ENCODE assay signal across 1 cellular context in the genomic region with DNA sequence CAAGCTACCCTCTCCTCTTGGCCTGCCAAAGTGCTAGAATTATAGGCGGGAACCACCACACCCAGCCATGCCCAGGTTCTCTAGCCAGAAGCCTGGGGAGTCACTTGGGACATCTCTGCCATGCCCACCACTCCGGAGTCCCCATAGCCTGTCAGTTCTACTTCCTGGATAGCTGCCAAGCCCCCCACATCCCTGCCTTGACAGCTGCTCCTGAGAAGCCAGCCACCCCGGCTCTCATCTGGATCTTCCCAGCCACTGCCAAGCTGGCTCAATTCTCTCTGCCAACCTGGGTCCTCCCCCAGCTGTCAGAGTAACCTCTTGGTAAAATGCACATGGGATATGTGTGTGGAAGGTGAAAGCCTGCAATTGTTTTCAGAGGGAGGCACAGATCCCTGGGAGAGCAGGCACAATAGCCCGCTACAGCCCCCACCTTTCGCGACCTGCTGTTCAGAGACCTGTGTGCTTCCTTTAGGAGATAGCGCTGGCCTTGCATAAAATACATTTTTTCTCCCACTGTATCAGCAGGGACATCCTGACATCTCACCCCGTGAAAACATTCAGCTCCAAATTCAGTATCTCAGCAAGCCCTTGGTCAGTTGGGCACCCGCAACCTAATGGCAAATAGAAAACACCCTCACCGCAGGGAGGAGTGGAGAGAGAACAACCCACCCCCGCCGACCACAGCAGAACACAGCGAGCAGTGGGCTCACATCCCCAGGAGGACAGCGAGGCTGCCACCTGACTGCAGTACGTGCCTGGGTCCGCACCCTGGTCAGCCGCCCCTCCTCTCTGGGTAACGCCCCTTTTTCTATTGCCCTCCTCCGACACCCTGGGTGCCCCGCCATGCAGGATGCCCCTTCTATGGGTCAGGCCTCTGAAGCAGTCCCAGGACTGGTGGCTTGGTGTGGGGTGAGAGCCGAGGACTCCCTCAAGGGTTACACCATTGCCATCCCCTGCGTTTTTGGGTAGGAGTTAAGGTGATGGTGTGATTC.
TF ChIP-seq lines count a peak whose summit lies in the region.

No MANE protein-coding gene starts in this region.

TF ChIP-seq in HepG2, 621 proteins besides CTCF, POLR2A, EP300 and RAD21:
- TF ChIP-seq, protein P1, sequence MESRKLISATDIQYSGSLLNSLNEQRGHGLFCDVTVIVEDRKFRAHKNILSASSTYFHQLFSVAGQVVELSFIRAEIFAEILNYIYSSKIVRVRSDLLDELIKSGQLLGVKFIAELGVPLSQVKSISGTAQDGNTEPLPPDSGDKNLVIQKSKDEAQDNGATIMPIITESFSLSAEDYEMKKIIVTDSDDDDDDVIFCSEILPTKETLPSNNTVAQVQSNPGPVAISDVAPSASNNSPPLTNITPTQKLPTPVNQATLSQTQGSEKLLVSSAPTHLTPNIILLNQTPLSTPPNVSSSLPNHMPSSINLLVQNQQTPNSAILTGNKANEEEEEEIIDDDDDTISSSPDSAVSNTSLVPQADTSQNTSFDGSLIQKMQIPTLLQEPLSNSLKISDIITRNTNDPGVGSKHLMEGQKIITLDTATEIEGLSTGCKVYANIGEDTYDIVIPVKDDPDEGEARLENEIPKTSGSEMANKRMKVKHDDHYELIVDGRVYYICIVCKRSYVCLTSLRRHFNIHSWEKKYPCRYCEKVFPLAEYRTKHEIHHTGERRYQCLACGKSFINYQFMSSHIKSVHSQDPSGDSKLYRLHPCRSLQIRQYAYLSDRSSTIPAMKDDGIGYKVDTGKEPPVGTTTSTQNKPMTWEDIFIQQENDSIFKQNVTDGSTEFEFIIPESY (CRISPR knock-in tag; IDR thresholded peaks at IDR 0.05), result no peak
- TF ChIP-seq ZNF816 (CRISPR knock-in tag; IDR thresholded peaks at IDR 0.05; ENCODE audit: borderline replicate concordance), result no peak
- TF ChIP-seq, protein P2, sequence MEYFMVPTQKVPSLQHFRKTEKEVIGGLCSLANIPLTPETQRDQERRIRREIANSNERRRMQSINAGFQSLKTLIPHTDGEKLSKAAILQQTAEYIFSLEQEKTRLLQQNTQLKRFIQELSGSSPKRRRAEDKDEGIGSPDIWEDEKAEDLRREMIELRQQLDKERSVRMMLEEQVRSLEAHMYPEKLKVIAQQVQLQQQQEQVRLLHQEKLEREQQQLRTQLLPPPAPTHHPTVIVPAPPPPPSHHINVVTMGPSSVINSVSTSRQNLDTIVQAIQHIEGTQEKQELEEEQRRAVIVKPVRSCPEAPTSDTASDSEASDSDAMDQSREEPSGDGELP (IDR thresholded peaks at IDR 0.05; ENCODE audit: borderline replicate concordance, low read depth), result no peak
- no peak for TF ChIP-seq ZNF550 (CRISPR knock-in tag; IDR thresholded peaks at IDR 0.05; ENCODE audit: borderline replicate concordance)
- TF ChIP-seq SNAPC2 (CRISPR knock-in tag; IDR thresholded peaks at IDR 0.05), result no peak
- TF ChIP-seq, protein P3, sequence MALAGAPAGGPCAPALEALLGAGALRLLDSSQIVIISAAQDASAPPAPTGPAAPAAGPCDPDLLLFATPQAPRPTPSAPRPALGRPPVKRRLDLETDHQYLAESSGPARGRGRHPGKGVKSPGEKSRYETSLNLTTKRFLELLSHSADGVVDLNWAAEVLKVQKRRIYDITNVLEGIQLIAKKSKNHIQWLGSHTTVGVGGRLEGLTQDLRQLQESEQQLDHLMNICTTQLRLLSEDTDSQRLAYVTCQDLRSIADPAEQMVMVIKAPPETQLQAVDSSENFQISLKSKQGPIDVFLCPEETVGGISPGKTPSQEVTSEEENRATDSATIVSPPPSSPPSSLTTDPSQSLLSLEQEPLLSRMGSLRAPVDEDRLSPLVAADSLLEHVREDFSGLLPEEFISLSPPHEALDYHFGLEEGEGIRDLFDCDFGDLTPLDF (CRISPR knock-in tag; IDR thresholded peaks at IDR 0.05), result no peak
- no peak for TF ChIP-seq ZNF101 (CRISPR knock-in tag; IDR thresholded peaks at IDR 0.05; ENCODE audit: borderline replicate concordance, low read depth)
- TF ChIP-seq MED1 (CRISPR knock-in tag; IDR thresholded peaks at IDR 0.05), result no peak
- no peak for TF ChIP-seq ZNF251 (CRISPR knock-in tag; IDR thresholded peaks at IDR 0.05)
- TF ChIP-seq, protein P4, sequence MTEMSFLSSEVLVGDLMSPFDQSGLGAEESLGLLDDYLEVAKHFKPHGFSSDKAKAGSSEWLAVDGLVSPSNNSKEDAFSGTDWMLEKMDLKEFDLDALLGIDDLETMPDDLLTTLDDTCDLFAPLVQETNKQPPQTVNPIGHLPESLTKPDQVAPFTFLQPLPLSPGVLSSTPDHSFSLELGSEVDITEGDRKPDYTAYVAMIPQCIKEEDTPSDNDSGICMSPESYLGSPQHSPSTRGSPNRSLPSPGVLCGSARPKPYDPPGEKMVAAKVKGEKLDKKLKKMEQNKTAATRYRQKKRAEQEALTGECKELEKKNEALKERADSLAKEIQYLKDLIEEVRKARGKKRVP (CRISPR knock-in tag; IDR thresholded peaks at IDR 0.05), result no peak
- TF ChIP-seq PHF21A (CRISPR knock-in tag; IDR thresholded peaks at IDR 0.05), result no peak
- TF ChIP-seq KLF6 (CRISPR knock-in tag; IDR thresholded peaks at IDR 0.05), result no peak
- TF ChIP-seq, protein P5, sequence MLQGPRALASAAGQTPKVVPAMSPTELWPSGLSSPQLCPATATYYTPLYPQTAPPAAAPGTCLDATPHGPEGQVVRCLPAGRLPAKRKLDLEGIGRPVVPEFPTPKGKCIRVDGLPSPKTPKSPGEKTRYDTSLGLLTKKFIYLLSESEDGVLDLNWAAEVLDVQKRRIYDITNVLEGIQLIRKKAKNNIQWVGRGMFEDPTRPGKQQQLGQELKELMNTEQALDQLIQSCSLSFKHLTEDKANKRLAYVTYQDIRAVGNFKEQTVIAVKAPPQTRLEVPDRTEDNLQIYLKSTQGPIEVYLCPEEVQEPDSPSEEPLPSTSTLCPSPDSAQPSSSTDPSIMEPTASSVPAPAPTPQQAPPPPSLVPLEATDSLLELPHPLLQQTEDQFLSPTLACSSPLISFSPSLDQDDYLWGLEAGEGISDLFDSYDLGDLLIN (CRISPR knock-in tag; IDR thresholded peaks at IDR 0.05; ENCODE audit: borderline replicate concordance), result no peak
- no peak for TF ChIP-seq ZNF670 (CRISPR knock-in tag; IDR thresholded peaks at IDR 0.05; ENCODE audit: borderline replicate concordance)
- TF ChIP-seq, protein P6, sequence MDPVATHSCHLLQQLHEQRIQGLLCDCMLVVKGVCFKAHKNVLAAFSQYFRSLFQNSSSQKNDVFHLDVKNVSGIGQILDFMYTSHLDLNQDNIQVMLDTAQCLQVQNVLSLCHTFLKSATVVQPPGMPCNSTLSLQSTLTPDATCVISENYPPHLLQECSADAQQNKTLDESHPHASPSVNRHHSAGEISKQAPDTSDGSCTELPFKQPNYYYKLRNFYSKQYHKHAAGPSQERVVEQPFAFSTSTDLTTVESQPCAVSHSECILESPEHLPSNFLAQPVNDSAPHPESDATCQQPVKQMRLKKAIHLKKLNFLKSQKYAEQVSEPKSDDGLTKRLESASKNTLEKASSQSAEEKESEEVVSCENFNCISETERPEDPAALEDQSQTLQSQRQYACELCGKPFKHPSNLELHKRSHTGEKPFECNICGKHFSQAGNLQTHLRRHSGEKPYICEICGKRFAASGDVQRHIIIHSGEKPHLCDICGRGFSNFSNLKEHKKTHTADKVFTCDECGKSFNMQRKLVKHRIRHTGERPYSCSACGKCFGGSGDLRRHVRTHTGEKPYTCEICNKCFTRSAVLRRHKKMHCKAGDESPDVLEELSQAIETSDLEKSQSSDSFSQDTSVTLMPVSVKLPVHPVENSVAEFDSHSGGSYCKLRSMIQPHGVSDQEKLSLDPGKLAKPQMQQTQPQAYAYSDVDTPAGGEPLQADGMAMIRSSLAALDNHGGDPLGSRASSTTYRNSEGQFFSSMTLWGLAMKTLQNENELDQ (CRISPR knock-in tag; IDR thresholded peaks at IDR 0.05; ENCODE audit: borderline replicate concordance), result no peak
- TF ChIP-seq ZNF460 (CRISPR knock-in tag; IDR thresholded peaks at IDR 0.05; ENCODE audit: borderline replicate concordance), result no peak
- TF ChIP-seq FOXO1 (CRISPR knock-in tag; IDR thresholded peaks at IDR 0.05), result no peak
- TF ChIP-seq, protein P7, sequence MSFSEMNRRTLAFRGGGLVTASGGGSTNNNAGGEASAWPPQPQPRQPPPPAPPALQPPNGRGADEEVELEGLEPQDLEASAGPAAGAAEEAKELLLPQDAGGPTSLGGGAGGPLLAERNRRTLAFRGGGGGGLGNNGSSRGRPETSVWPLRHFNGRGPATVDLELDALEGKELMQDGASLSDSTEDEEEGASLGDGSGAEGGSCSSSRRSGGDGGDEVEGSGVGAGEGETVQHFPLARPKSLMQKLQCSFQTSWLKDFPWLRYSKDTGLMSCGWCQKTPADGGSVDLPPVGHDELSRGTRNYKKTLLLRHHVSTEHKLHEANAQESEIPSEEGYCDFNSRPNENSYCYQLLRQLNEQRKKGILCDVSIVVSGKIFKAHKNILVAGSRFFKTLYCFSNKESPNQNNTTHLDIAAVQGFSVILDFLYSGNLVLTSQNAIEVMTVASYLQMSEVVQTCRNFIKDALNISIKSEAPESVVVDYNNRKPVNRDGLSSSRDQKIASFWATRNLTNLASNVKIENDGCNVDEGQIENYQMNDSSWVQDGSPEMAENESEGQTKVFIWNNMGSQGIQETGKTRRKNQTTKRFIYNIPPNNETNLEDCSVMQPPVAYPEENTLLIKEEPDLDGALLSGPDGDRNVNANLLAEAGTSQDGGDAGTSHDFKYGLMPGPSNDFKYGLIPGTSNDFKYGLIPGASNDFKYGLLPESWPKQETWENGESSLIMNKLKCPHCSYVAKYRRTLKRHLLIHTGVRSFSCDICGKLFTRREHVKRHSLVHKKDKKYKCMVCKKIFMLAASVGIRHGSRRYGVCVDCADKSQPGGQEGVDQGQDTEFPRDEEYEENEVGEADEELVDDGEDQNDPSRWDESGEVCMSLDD (CRISPR knock-in tag; IDR thresholded peaks at IDR 0.05; ENCODE audit: borderline replicate concordance), result no peak
- TF ChIP-seq, protein P8, sequence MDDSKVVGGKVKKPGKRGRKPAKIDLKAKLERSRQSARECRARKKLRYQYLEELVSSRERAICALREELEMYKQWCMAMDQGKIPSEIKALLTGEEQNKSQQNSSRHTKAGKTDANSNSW (CRISPR knock-in tag; IDR thresholded peaks at IDR 0.05; ENCODE audit: borderline replicate concordance), result no peak
